In genomic region chr9:120078112-120078511, GRCh38 we compare ENCODE assay signal across 22 cellular contexts.
DNase-seq lines count a peak whose midpoint lies in the region; ATAC-seq and TF ChIP-seq lines count a peak whose summit lies in the region.
"Had no signal": no experiment of that assay in that cellular context is flagged by ENCODE, and none has a peak within 500 bp of the region (broad histone marks: within the 10 kb centered on the region; RNA-seq: fewer than 3 reads in every experiment).

No MANE protein-coding gene starts in this region.

- H3K27me3 Mint-ChIP-seq in GM23338 (ENCODE audit: insufficient read depth, low read depth, poor library complexity) = peaks cover 2% of the 10 kb centered on the region
- peaks cover 6% of the 10 kb centered on the region for H3K27me3 Mint-ChIP-seq in WTC11 (ENCODE audit: low read depth)

- TF ChIP-seq CTCF in GM23338 (conservative IDR thresholded peaks at IDR 0.05; ENCODE audit: low read depth in 2 of 2) (no peak), WTC11 (IDR thresholded peaks at IDR 0.05) (no peak)

- H3K4me1 Mint-ChIP-seq in GM23338 (peaks cover 19% of the 10 kb centered on the region), WTC11 (peaks cover 32% of the 10 kb centered on the region)
- H3K4me1 Mint-ChIP-seq: B cell; CD8-positive, alpha-beta memory T cell had no signal

- 86% methylated on average over 2 of the region's 2 CpGs for WGBS in HUES64

- no peaks in the 10 kb centered on the region for H4K20me1 ChIP-seq in GM23338 (replicated peaks; ENCODE audit: insufficient read depth)
- H4K20me1 ChIP-seq: BLaER1 treated with 17β-estradiol and CSF1 and Interleukin-3, amounts not matched to agents 10 nM and 100 nM had no signal

- H3K4me2 ChIP-seq in GM23338 = no peak overlapping the region
- H3K4me2 ChIP-seq: A549; BLaER1 treated with 17β-estradiol and CSF1 and Interleukin-3, amounts not matched to agents 10 nM and 100 nM had no signal

- H3K27ac Mint-ChIP-seq in GM23338 (no peak overlapping the region), WTC11 (peak overlapping the region; percentile 3; the same call in 1 of the 2 replicates)
- H3K27ac Mint-ChIP-seq: B cell; CD4-positive, alpha-beta T cell; CD8-positive, alpha-beta memory T cell had no signal

- H3K4me1 ChIP-seq in GM23338 (ENCODE audit: insufficient read depth) (peaks cover 3% of the 10 kb centered on the region; the same call in 1 of the 2 replicates), HUES64 (ENCODE audit: insufficient read depth, low read length) (peaks cover 17% of the 10 kb centered on the region)
- H3K4me1 ChIP-seq: A549; BLaER1 treated with 17β-estradiol and CSF1 and Interleukin-3, amounts not matched to agents 10 nM and 100 nM had no signal

- H3K4me3 Mint-ChIP-seq in GM23338 (no peak overlapping the region), WTC11 (no peak overlapping the region)
- H3K4me3 Mint-ChIP-seq: B cell; CD4-positive, alpha-beta T cell; CD8-positive, alpha-beta memory T cell had no signal

- H3K36me3 ChIP-seq in GM23338 (ENCODE audit: insufficient read depth) (no peaks in the 10 kb centered on the region), HUES64 (ENCODE audit: insufficient read depth, low read length) (no peaks in the 10 kb centered on the region)
- H3K36me3 ChIP-seq: BLaER1 treated with 17β-estradiol and CSF1 and Interleukin-3, amounts not matched to agents 10 nM and 100 nM had no signal

- peak; percentile 71 for ATAC-seq in GM23338
- ATAC-seq in WTC11 = peak; percentile 31
- ATAC-seq in GM18498 (IDR thresholded peaks at IDR 0.05; ENCODE audit: unreplicated experiment) = no peak
- ATAC-seq: A549, GM12878 had no signal

- POLR2A ChIA-PET in WTC11 (lab: Charles Lee) = interaction anchor here (0.6 kb wide), 1 partner anchor 84 kb away, joined by 5 read pairs; no protein-coding TSS in a partner anchor

- no peak overlapping the region for H3K9ac ChIP-seq in HUES64 (ENCODE audit: low read depth, low read length)
- H3K9ac ChIP-seq: BLaER1 treated with 17β-estradiol and CSF1 and Interleukin-3, amounts not matched to agents 10 nM and 100 nM had no signal

- H2AFZ ChIP-seq in GM23338 = no peak overlapping the region

- H3K27ac ChIP-seq in GM23338 (ENCODE audit: low read depth) (peak overlapping the region; percentile 5; the same call in 1 of the 2 replicates), HUES64 (ENCODE audit: low read depth, low read length) (peak overlapping the region; percentile 82; the same call in 1 of the 2 replicates)
- H3K27ac ChIP-seq: 22Rv1; A549; BLaER1 treated with 17β-estradiol and CSF1 and Interleukin-3, amounts not matched to agents 10 nM and 100 nM; C4-2B had no signal

- H3K27me3 ChIP-seq in GM23338 (ENCODE audit: insufficient read depth) (no peaks in the 10 kb centered on the region), HUES64 (ENCODE audit: insufficient read depth, low read length) (peaks cover 6% of the 10 kb centered on the region; the same call in 1 of the 2 replicates)
- H3K27me3 ChIP-seq: BLaER1 treated with 17β-estradiol and CSF1 and Interleukin-3, amounts not matched to agents 10 nM and 100 nM had no signal

- DNase-seq in GM23338 (ENCODE audit: low spot score) = peak; percentile 16
- DNase-seq in WTC11 (ENCODE audit: low spot score) = no peak
- DNase-seq in activated CD8-positive, alpha-beta memory T cell treated with anti-CD3 and anti-CD28 coated beads, Interleukin-2, amount 50 U/mL, for 4 hours = no peak
- DNase-seq: AML-193; CD4-positive, alpha-beta T cell; CD8-positive, alpha-beta memory T cell; COR-L47; DMS 273 treated with DMSO at 0.1 percent for 48 hours; DMS153; DMS53; DMS79; DND-41; EL; GDM1 had no signal

- H3K9me2 ChIP-seq in GM23338 (ENCODE audit: insufficient read depth) = peaks cover 13% of the 10 kb centered on the region

- no peaks in the 10 kb centered on the region; the same call in 2 of the 3 replicates for H3K9me3 Mint-ChIP-seq in GM23338
- H3K9me3 Mint-ChIP-seq in WTC11 = peaks cover 9% of the 10 kb centered on the region
- H3K9me3 Mint-ChIP-seq: CD4-positive, alpha-beta T cell had no signal

- H3K79me2 ChIP-seq in GM23338 (replicated peaks; ENCODE audit: insufficient read depth) = no peaks in the 10 kb centered on the region

- H3K36me3 Mint-ChIP-seq in GM23338 (ENCODE audit: low read depth) (no peaks in the 10 kb centered on the region; the same call in 2 of the 3 replicates), WTC11 (0 out of 2 replicates have a peak, but pooled peaks cover under 1% of the 10 kb centered on the region)
- H3K36me3 Mint-ChIP-seq: CD8-positive, alpha-beta memory T cell had no signal

- H3K9me3 ChIP-seq in HUES64 (ENCODE audit: insufficient read depth, low read depth, low read length) = no peaks in the 10 kb centered on the region
- H3K9me3 ChIP-seq: A549 had no signal

- H3K4me3 ChIP-seq in GM23338 (no peak overlapping the region), HUES64 (ENCODE audit: low read length) (no peak overlapping the region)
- H3K4me3 ChIP-seq: A549; BLaER1 treated with 17β-estradiol and CSF1 and Interleukin-3, amounts not matched to agents 10 nM and 100 nM; GM12878 had no signal

- no peaks in the 10 kb centered on the region for H3F3A ChIP-seq in GM23338 (replicated peaks; ENCODE audit: low read depth)

- CTCF ChIA-PET in WTC11 (lab: Charles Lee) = no interaction called here

TF ChIP-seq in GM23338, 12 proteins besides CTCF, POLR2A, EP300 and RAD21 (continues in another document):
- TF ChIP-seq CREB1 (CRISPR knock-in tag; IDR thresholded peaks at IDR 0.05; ENCODE audit: low read depth) = no peak
- no peak for TF ChIP-seq REST (IDR thresholded peaks at IDR 0.05; ENCODE audit: unreplicated experiment)
- TF ChIP-seq STAT1 (IDR thresholded peaks at IDR 0.05; ENCODE audit: unreplicated experiment) = no peak
- TF ChIP-seq NANOG (IDR thresholded peaks at IDR 0.05; ENCODE audit: borderline replicate concordance) = no peak
- no peak for TF ChIP-seq JUNB (IDR thresholded peaks at IDR 0.05; ENCODE audit: unreplicated experiment)
- no peak for TF ChIP-seq ZNF114 (CRISPR knock-in tag; IDR thresholded peaks at IDR 0.05)

TF ChIP-seq in WTC11, 78 proteins besides CTCF, POLR2A, EP300 and RAD21 (continues in another document):
- TF ChIP-seq ZNF425 (CRISPR knock-in tag; conservative IDR thresholded peaks at IDR 0.05) (no peak), SOX15 (CRISPR knock-in tag; IDR thresholded peaks at IDR 0.05) (no peak), ELF4 (CRISPR knock-in tag; IDR thresholded peaks at IDR 0.05; ENCODE audit: low read depth) (no peak), CBFB (CRISPR knock-in tag; IDR thresholded peaks at IDR 0.05; ENCODE audit: low read depth) (no peak), FOXJ3 (CRISPR knock-in tag; IDR thresholded peaks at IDR 0.05; ENCODE audit: borderline replicate concordance) (no peak), KAT7 (CRISPR knock-in tag; IDR thresholded peaks at IDR 0.05; ENCODE audit: borderline replicate concordance) (no peak), MLX (CRISPR knock-in tag; IDR thresholded peaks at IDR 0.05) (no peak), HMGA2 (CRISPR knock-in tag; IDR thresholded peaks at IDR 0.05) (no peak), ZMAT4 (CRISPR knock-in tag; IDR thresholded peaks at IDR 0.05) (no peak), IRF1 (CRISPR knock-in tag; IDR thresholded peaks at IDR 0.05) (no peak)
